In the genomic region with DNA sequence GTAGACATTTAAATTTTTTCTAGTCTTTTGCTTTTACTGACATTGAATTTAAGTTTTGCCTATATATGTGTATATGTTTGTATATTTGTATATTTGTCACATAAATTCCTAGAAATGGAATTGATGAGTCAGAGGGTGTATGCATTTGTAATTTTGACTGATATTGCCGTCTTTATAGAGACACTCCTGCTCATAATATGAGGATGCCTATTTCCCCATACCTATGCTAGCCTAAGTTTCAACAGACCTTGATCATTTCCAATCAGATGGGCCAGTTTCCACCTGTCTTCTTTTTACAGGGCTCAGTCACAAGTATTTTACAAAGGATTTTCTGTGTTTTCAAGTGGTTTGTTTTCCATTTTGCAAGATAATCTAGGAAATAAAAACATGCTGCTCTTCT, we compare ENCODE assay signal across 17 cellular contexts.
"Had no signal": no experiment of that assay in that cellular context is flagged by ENCODE, and none has a peak within 500 bp of the region (broad histone marks: within the 10 kb centered on the region; RNA-seq: fewer than 3 reads in every experiment).

No MANE protein-coding gene starts in this region.

- H3K27me3 Mint-ChIP-seq: activated naive CD8-positive, alpha-beta T cell treated with anti-CD3 and anti-CD28 coated beads, Interleukin-2, amount 10 ng/mL, durations not matched to agents 7 days and 5 days; progenitor cell of endocrine pancreas had no signal

- H3K9me3 Mint-ChIP-seq: activated naive CD8-positive, alpha-beta T cell treated with anti-CD3 and anti-CD28 coated beads, Interleukin-2, amount 10 ng/mL, durations not matched to agents 7 days and 5 days; endodermal cell; immature natural killer cell; natural killer cell had no signal

- H3K36me3 ChIP-seq: esophagus muscularis mucosa, left lung, neutrophil had no signal

- H3K27ac ChIP-seq: dorsolateral prefrontal cortex, esophagus muscularis mucosa, left lung, neutrophil had no signal

- H3K9me3 ChIP-seq: esophagus muscularis mucosa, left lung, neutrophil had no signal

- H3K27ac Mint-ChIP-seq: activated naive CD8-positive, alpha-beta T cell treated with anti-CD3 and anti-CD28 coated beads, Interleukin-2, amount 10 ng/mL, durations not matched to agents 7 days and 5 days; endodermal cell; immature natural killer cell; natural killer cell; progenitor cell of endocrine pancreas had no signal

- H3K27me3 ChIP-seq: dorsolateral prefrontal cortex, esophagus muscularis mucosa, left lung, neutrophil had no signal

- H3K4me3 Mint-ChIP-seq: activated naive CD8-positive, alpha-beta T cell treated with anti-CD3 and anti-CD28 coated beads, Interleukin-2, amount 10 ng/mL, durations not matched to agents 7 days and 5 days; endodermal cell; immature natural killer cell; natural killer cell had no signal

- H3K4me1 Mint-ChIP-seq: activated naive CD8-positive, alpha-beta T cell treated with anti-CD3 and anti-CD28 coated beads, Interleukin-2, amount 10 ng/mL, durations not matched to agents 7 days and 5 days had no signal

- DNase-seq: activated naive CD4-positive, alpha-beta T cell; activated naive CD8-positive, alpha-beta T cell treated with anti-CD3 and anti-CD28 coated beads, Interleukin-2, amount 10 ng/mL, durations not matched to agents 7 days and 5 days; activated T-cell treated with anti-CD3 and anti-CD28 coated beads for 4 hours; aorta; dorsolateral prefrontal cortex; endodermal cell; glutamatergic neuron; immature natural killer cell; left lung; mesenchymal stem cell; natural killer cell; right cardiac atrium; stimulated activated naive CD8-positive, alpha-beta T cell treated with anti-CD3 and anti-CD28 coated beads, Interleukin-15, Interleukin-2, amounts not matched to agents 100 U/mL and 50 U/mL, for 24 hours had no signal

- H3K4me3 ChIP-seq: dorsolateral prefrontal cortex, esophagus muscularis mucosa, left lung had no signal

- H3K36me3 Mint-ChIP-seq: natural killer cell had no signal

- ATAC-seq: activated CD4-positive, CD25-positive, alpha-beta regulatory T cell treated with anti-CD3 and anti-CD28 coated beads, Interleukin-2, amount 50 U/mL, for 24 hours; left lung; natural killer cell; right cardiac atrium; stimulated activated naive CD8-positive, alpha-beta T cell treated with anti-CD3 and anti-CD28 coated beads, Interleukin-15, Interleukin-2, amounts not matched to agents 100 U/mL and 50 U/mL, for 24 hours had no signal
